ENCODE assay signal across 6 cellular contexts in the genomic region with DNA sequence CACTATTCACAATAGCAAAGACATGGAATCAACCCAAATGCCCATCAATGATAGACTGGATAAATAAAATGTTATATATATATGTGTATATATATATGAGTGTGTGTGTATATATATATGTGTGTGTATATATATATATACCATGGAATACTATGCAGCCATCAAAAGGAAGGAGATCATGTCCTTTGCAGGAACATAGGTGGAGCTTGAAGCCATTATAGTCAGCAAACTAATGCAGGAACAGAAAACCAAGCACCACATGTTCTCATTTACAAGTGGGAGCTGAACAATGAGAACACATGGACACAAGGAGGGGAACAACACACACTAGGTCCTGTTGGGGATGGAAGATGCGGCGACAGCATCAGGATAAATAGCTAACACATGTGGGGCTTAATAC. TPM values are rescaled to one million over a fixed set of nuclear protein-coding genes. Genes with fewer than 3 reads are reported as not detected.
DNase-seq lines count a peak whose midpoint lies in the region; ATAC-seq, FAIRE-seq and TF ChIP-seq lines count a peak whose summit lies in the region.
"Not testable (repeated sequence)": the region's sequence is repeated elsewhere in the genome, so short reads cannot be mapped to it uniquely, and the experiment has no call there.
"Had no signal": no experiment of that assay in that cellular context is flagged by ENCODE, and none has a peak within 500 bp of the region (broad histone marks: within the 10 kb centered on the region; RNA-seq: fewer than 3 reads in every experiment).

No MANE protein-coding gene starts in this region.

- H3K36me3 ChIP-seq in ACC112 (ENCODE audit: insufficient read depth, low read length); K562 (ENCODE audit: control insufficient read depth, insufficient read depth, low read length): not testable (repeated sequence)

- H3K9me3 Mint-ChIP-seq in activated CD4-positive, alpha-beta T cell treated with anti-CD3 and anti-CD28 coated beads, Interleukin-2, amount 10 ng/mL, durations not matched to agents 24 days and 14 days, result peaks cover 21% of the 10 kb centered on the region
- peaks cover 19% of the 10 kb centered on the region for H3K9me3 Mint-ChIP-seq in activated T-helper 1 cell treated with anti-CD3 and anti-CD28 coated beads, Interleukin-12 subunit alpha, Interleukin-12 subunit beta, Interleukin-2, Interleukin-4 antibody, amounts not matched to agents 30 ng/mL and 10 ng/mL and 1 ng/mL, durations not matched to agents 14 hours and 24 hours and 36 hours
- H3K9me3 Mint-ChIP-seq in activated T-helper 2 cell treated with anti-CD3 and anti-CD28 coated beads, Interferon-gamma antibody, Interleukin-2, Interleukin-4, amounts not matched to agents 10 μg/mL and 5 μg/mL and 100 μg/mL, durations not matched to agents 14 hours and 24 hours and 36 hours, result peaks cover 26% of the 10 kb centered on the region

- not testable (repeated sequence) for H3K9me1 ChIP-seq in K562 (ENCODE audit: control insufficient read depth, insufficient read depth, low read length)

- not testable (repeated sequence) for FAIRE-seq in K562 (lab: Jason Lieb, UNC)

- TF ChIP-seq RAD21 in K562 (CRISPR knock-in tag; conservative IDR thresholded peaks at IDR 0.05 in 1 of 2, IDR thresholded peaks at IDR 0.05 in 1 of 2), result not testable (repeated sequence)

- not testable (repeated sequence) for H4K20me1 ChIP-seq in K562 (replicated peaks; ENCODE audit: control insufficient read depth, insufficient read depth, low read length)

- not testable (repeated sequence) for H3K9me3 ChIP-seq in K562 (replicated peaks; ENCODE audit: control insufficient read depth, insufficient read depth, low read depth, low read length)

- H3K9ac ChIP-seq in K562 (ENCODE audit: insufficient read depth in 1 of 2, low read depth in 2 of 2, low read length in 2 of 2), result not testable (repeated sequence)

- not testable (repeated sequence) for H2AFZ ChIP-seq in ACC112 (ENCODE audit: low read length, unreplicated experiment); K562 (ENCODE audit: low read depth, low read length)

- H3K4me1 ChIP-seq in ACC112 (ENCODE audit: control insufficient read depth, insufficient read depth, low read length, unreplicated experiment) (peaks cover 24% of the 10 kb centered on the region), K562 (replicated peaks in 1 of 2; ENCODE audit: control insufficient read depth in 2 of 2, insufficient read depth in 2 of 2, low read length in 2 of 2) (peaks cover 16 to 28% of the 10 kb centered on the region in 2 experiments)

- CTCF ChIA-PET in K562 (lab: Yijun Ruan, JAX; ENCODE audit: low intra/inter-chr PET ratio), result not testable (repeated sequence)

- not testable (repeated sequence) for TF ChIP-seq CTCF in K562 (IDR thresholded peaks at IDR 0.05 in 2 of 3, conservative IDR thresholded peaks at IDR 0.05 in 1 of 3; ENCODE audit: insufficient read depth in 2 of 3, low read depth in 1 of 3, low read length in 3 of 3)

- not testable (repeated sequence) for H3K27me3 Mint-ChIP-seq in activated CD4-positive, alpha-beta T cell treated with anti-CD3 and anti-CD28 coated beads, Interleukin-2, amount 10 ng/mL, durations not matched to agents 24 days and 14 days; activated T-helper 1 cell treated with anti-CD3 and anti-CD28 coated beads, Interleukin-12 subunit alpha, Interleukin-12 subunit beta, Interleukin-2, Interleukin-4 antibody, amounts not matched to agents 30 ng/mL and 10 ng/mL and 1 ng/mL, durations not matched to agents 14 hours and 24 hours and 36 hours (ENCODE audit: insufficient read depth); activated T-helper 2 cell treated with anti-CD3 and anti-CD28 coated beads, Interferon-gamma antibody, Interleukin-2, Interleukin-4, amounts not matched to agents 10 μg/mL and 5 μg/mL and 100 μg/mL, durations not matched to agents 14 hours and 24 hours and 36 hours (ENCODE audit: low read depth)

- not testable (repeated sequence) for H3K4me3 Mint-ChIP-seq in activated CD4-positive, alpha-beta T cell treated with anti-CD3 and anti-CD28 coated beads, Interleukin-2, amount 10 ng/mL, durations not matched to agents 24 days and 14 days; activated T-helper 1 cell treated with anti-CD3 and anti-CD28 coated beads, Interleukin-12 subunit alpha, Interleukin-12 subunit beta, Interleukin-2, Interleukin-4 antibody, amounts not matched to agents 30 ng/mL and 10 ng/mL and 1 ng/mL, durations not matched to agents 14 hours and 24 hours and 36 hours; activated T-helper 2 cell treated with anti-CD3 and anti-CD28 coated beads, Interferon-gamma antibody, Interleukin-2, Interleukin-4, amounts not matched to agents 10 μg/mL and 5 μg/mL and 100 μg/mL, durations not matched to agents 14 hours and 24 hours and 36 hours (ENCODE audit: low read depth)

- not testable (repeated sequence) for H3K4me2 ChIP-seq in K562 (ENCODE audit: insufficient read depth, low read length)

- not testable (repeated sequence) for H3K27ac Mint-ChIP-seq in activated CD4-positive, alpha-beta T cell treated with anti-CD3 and anti-CD28 coated beads, Interleukin-2, amount 10 ng/mL, durations not matched to agents 24 days and 14 days
- H3K27ac Mint-ChIP-seq in activated T-helper 1 cell treated with anti-CD3 and anti-CD28 coated beads, Interleukin-12 subunit alpha, Interleukin-12 subunit beta, Interleukin-2, Interleukin-4 antibody, amounts not matched to agents 30 ng/mL and 10 ng/mL and 1 ng/mL, durations not matched to agents 14 hours and 24 hours and 36 hours, result peak overlapping the region; percentile 41
- H3K27ac Mint-ChIP-seq in activated T-helper 2 cell treated with anti-CD3 and anti-CD28 coated beads, Interferon-gamma antibody, Interleukin-2, Interleukin-4, amounts not matched to agents 10 μg/mL and 5 μg/mL and 100 μg/mL, durations not matched to agents 14 hours and 24 hours and 36 hours, result peak overlapping the region; percentile 24

- H3K27me3 ChIP-seq in ACC112 (ENCODE audit: insufficient read depth, low read length); K562 (ENCODE audit: control insufficient read depth in 2 of 2, insufficient read depth in 2 of 2, low read length in 2 of 2): not testable (repeated sequence)

- intact Hi-C loops in activated CD4-positive, alpha-beta T cell treated with anti-CD3 and anti-CD28 coated beads, Interleukin-2, amount 10 ng/mL, durations not matched to agents 24 days and 14 days (cut with micrococcal nuclease), result loop anchor here (2.0 to 10.0 kb wide), 4 partner anchors 27 to 455 kb away; no protein-coding TSS in a partner anchor
- intact Hi-C loops in activated T-helper 1 cell treated with anti-CD3 and anti-CD28 coated beads, Interleukin-12 subunit alpha, Interleukin-12 subunit beta, Interleukin-2, Interleukin-4 antibody, amounts not matched to agents 30 ng/mL and 10 ng/mL and 1 ng/mL, durations not matched to agents 14 hours and 24 hours and 36 hours (cut with micrococcal nuclease), result loop anchor here (1.0 to 5.0 kb wide), 5 partner anchors 27 to 453 kb away; no protein-coding TSS in a partner anchor
- intact Hi-C loops in activated T-helper 2 cell treated with anti-CD3 and anti-CD28 coated beads, Interferon-gamma antibody, Interleukin-2, Interleukin-4, amounts not matched to agents 10 μg/mL and 5 μg/mL and 100 μg/mL, durations not matched to agents 14 hours and 24 hours and 36 hours (cut with micrococcal nuclease), result loop anchor here (5.0 kb wide), 2 partner anchors 33 to 53 kb away; no protein-coding TSS in a partner anchor
- intact Hi-C loops in K562 (cut with micrococcal nuclease), result loop anchor here (5.0 kb wide), 1 partner anchor 198 kb away; the partner anchor contains the start of gene ARHGAP21

- POLR2A ChIA-PET in K562 (lab: Yijun Ruan, JAX), result interaction anchor here (1.3 kb wide), 1 partner anchor 32 kb away, joined by 4 read pairs; no protein-coding TSS in a partner anchor

- H3K79me2 ChIP-seq in ACC112 (ENCODE audit: control insufficient read depth, insufficient read depth, low read length, unreplicated experiment); K562 (ENCODE audit: control insufficient read depth, insufficient read depth, low read length): not testable (repeated sequence)

- not testable (repeated sequence) for H3K4me3 ChIP-seq in ACC112 (ENCODE audit: low read depth, low read length); K562

- peaks cover 23% of the 10 kb centered on the region for H3K4me1 Mint-ChIP-seq in activated CD4-positive, alpha-beta T cell treated with anti-CD3 and anti-CD28 coated beads, Interleukin-2, amount 10 ng/mL, durations not matched to agents 24 days and 14 days
- peaks cover 30% of the 10 kb centered on the region for H3K4me1 Mint-ChIP-seq in activated T-helper 1 cell treated with anti-CD3 and anti-CD28 coated beads, Interleukin-12 subunit alpha, Interleukin-12 subunit beta, Interleukin-2, Interleukin-4 antibody, amounts not matched to agents 30 ng/mL and 10 ng/mL and 1 ng/mL, durations not matched to agents 14 hours and 24 hours and 36 hours (ENCODE audit: low read depth)
- peaks cover 25% of the 10 kb centered on the region for H3K4me1 Mint-ChIP-seq in activated T-helper 2 cell treated with anti-CD3 and anti-CD28 coated beads, Interferon-gamma antibody, Interleukin-2, Interleukin-4, amounts not matched to agents 10 μg/mL and 5 μg/mL and 100 μg/mL, durations not matched to agents 14 hours and 24 hours and 36 hours (ENCODE audit: low read depth)

- ATAC-seq in K562, result not testable (repeated sequence)

- TF ChIP-seq EP300 in K562 (IDR thresholded peaks at IDR 0.05; ENCODE audit: low read length), result not testable (repeated sequence)

- in situ Hi-C loops in K562 (cut with MboI), result not testable (repeated sequence)

- BruUV-seq in K562 (replicated peaks; lab: Mats Ljungman, UMichigan), result not testable (repeated sequence)

- peak overlapping the region; percentile 91; the same call in 1 of the 2 replicates for H3K27ac ChIP-seq in ACC112 (ENCODE audit: low read depth, low read length)
- not testable (repeated sequence) for H3K27ac ChIP-seq in K562 (ENCODE audit: extremely low read depth, low read depth, low read length)

- peaks cover 18% of the 10 kb centered on the region for H3K36me3 Mint-ChIP-seq in activated CD4-positive, alpha-beta T cell treated with anti-CD3 and anti-CD28 coated beads, Interleukin-2, amount 10 ng/mL, durations not matched to agents 24 days and 14 days (ENCODE audit: low read depth)
- not testable (repeated sequence) for H3K36me3 Mint-ChIP-seq in activated T-helper 1 cell treated with anti-CD3 and anti-CD28 coated beads, Interleukin-12 subunit alpha, Interleukin-12 subunit beta, Interleukin-2, Interleukin-4 antibody, amounts not matched to agents 30 ng/mL and 10 ng/mL and 1 ng/mL, durations not matched to agents 14 hours and 24 hours and 36 hours (ENCODE audit: low read depth)
- H3K36me3 Mint-ChIP-seq in activated T-helper 2 cell treated with anti-CD3 and anti-CD28 coated beads, Interferon-gamma antibody, Interleukin-2, Interleukin-4, amounts not matched to agents 10 μg/mL and 5 μg/mL and 100 μg/mL, durations not matched to agents 14 hours and 24 hours and 36 hours (ENCODE audit: low read depth), result peaks cover 16% of the 10 kb centered on the region

- TF ChIP-seq POLR2A in K562 (conservative IDR thresholded peaks at IDR 0.05), result not testable (repeated sequence)

- WGBS in K562 (ENCODE audit: insufficient coverage, low coverage, missing lambda C conversion rate), result 100% methylated on average over 2 of the region's 2 CpGs

- DNase-seq in activated CD4-positive, alpha-beta T cell treated with anti-CD3 and anti-CD28 coated beads, Interleukin-2, amount 10 ng/mL, durations not matched to agents 24 days and 14 days, result peak; percentile 48
- not testable (repeated sequence) for DNase-seq in activated T-helper 1 cell treated with anti-CD3 and anti-CD28 coated beads, Interleukin-12 subunit alpha, Interleukin-12 subunit beta, Interleukin-2, Interleukin-4 antibody, amounts not matched to agents 30 ng/mL and 10 ng/mL and 1 ng/mL, durations not matched to agents 14 hours and 24 hours and 36 hours (ENCODE audit: low spot score); activated T-helper 2 cell treated with anti-CD3 and anti-CD28 coated beads, Interferon-gamma antibody, Interleukin-2, Interleukin-4, amounts not matched to agents 10 μg/mL and 5 μg/mL and 100 μg/mL, durations not matched to agents 14 hours and 24 hours and 36 hours (ENCODE audit: low spot score); K562 (ENCODE audit: extremely low read depth in 1 of 4, low spot score in 3 of 4)

RNA-seq across cellular contexts. Expression of gene PRTFDC1, which starts 32.2 kb away (rescaled TPM):
- total RNA-seq in activated CD4-positive, alpha-beta T cell treated with anti-CD3 and anti-CD28 coated beads, Interleukin-2, amount 10 ng/mL, durations not matched to agents 24 days and 14 days, result 0.21 and 0.50 TPM in 2 replicates
- total RNA-seq in activated T-helper 1 cell treated with anti-CD3 and anti-CD28 coated beads, Interleukin-12 subunit alpha, Interleukin-12 subunit beta, Interleukin-2, Interleukin-4 antibody, amounts not matched to agents 30 ng/mL and 10 ng/mL and 1 ng/mL, durations not matched to agents 14 hours and 24 hours and 36 hours, result 0.32 and 0.57 TPM in 2 replicates
- 0.11 and 0.25 TPM in 2 replicates for total RNA-seq in activated T-helper 2 cell treated with anti-CD3 and anti-CD28 coated beads, Interferon-gamma antibody, Interleukin-2, Interleukin-4, amounts not matched to agents 10 μg/mL and 5 μg/mL and 100 μg/mL, durations not matched to agents 14 hours and 24 hours and 36 hours
- total RNA-seq in K562 (2011; cell fraction: chromatin; rRNA removed; ENCODE audit: low replicate concordance), result 3.9 and 7.0 TPM in 2 replicates
- total RNA-seq in K562 (2011; cell fraction: nucleolus; rRNA removed), result 2.5 and 3.3 TPM in 2 replicates
- 3.3 and 4.6 TPM in 2 replicates for total RNA-seq in K562 (2011; cell fraction: nucleoplasm; rRNA removed)
- total RNA-seq in K562 (2014; rRNA removed), result 6.0 and 7.0 TPM in 2 replicates
- 10.0 and 14.4 TPM in 2 replicates for total RNA-seq in K562 (2014; rRNA removed; fragmentation: Illumina TruSeq; extraction: Trizol)
- total RNA-seq in K562 (2015; rRNA removed; fragmentation: Illumina TruSeq; extraction: Trizol), result 9.4 and 9.5 TPM in 2 replicates
- total RNA-seq in K562 (2021), result 7.5 and 8.0 TPM in 2 replicates
- polyA plus RNA-seq in K562 (2011; rRNA removed), result 17.4 and 27.6 TPM in 2 replicates
- 6.6 and 11.7 TPM in 2 replicates for polyA plus RNA-seq in K562 (2011; cell fraction: cytosol; rRNA removed)
- polyA plus RNA-seq in K562 (2011; cell fraction: nucleus; rRNA removed), result 7.0 and 9.7 TPM in 2 replicates
- 12.9 and 14.9 TPM in 2 replicates for polyA plus RNA-seq in K562 (2012)
- 10.7 and 12.5 TPM in 2 replicates for polyA plus RNA-seq in K562 (2014; fragmentation: Illumina TruSeq; extraction: Trizol)
- 10 to 100 TPM; 19.0 to 19.7 TPM for polyA plus RNA-seq in K562 (2014; fragmentation: Nextera tagmentation; extraction: Ambion mirVana)
- polyA plus RNA-seq in K562 (2014; rRNA removed), result 9.1 TPM in 2 replicates
- 24.3 and 33.2 TPM in 2 replicates for polyA minus RNA-seq in K562 (2011; rRNA and poly(A)+ RNA removed)
- polyA minus RNA-seq in K562 (2011; cell fraction: cytosol; rRNA and poly(A)+ RNA removed), result 1.8 and 8.7 TPM in 2 replicates
- polyA minus RNA-seq in K562 (2011; cell fraction: nucleus; rRNA and poly(A)+ RNA removed), result 4.0 and 7.3 TPM in 2 replicates
- polyA plus RNA-seq: CD14-positive monocyte had no signal
